In the genomic region with DNA sequence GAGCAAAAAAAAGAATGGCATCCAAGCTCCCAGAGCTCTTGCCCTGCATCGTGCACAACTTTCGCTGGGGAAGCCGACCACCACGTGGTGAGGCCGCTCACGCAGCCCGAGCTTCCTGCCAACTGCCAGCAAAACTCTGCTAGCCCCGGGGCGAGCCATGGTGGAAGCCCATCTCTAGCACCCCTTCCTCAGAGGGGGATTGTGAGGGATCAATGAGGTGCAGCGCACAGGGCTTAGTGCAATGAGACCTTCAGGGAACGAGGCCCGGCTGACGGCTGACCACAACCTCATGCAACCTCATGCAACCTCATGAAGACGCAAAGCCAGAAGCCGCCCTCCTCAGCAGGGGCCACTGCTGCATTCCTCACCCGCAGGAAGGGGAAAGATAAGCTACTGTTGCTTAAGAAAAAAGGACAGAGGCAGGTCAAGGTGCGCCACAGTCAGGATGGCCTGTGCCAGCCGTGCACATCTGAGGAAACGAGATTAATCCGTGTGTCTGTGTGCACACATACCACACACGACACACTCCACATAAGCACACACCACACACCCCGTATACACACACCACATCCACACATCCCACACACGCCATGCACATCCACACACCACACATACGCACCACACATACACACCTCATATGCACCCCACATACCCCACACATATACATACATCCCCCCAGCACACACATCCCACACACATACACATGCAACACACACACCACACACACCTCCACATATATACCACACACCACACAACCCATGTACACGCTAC, we compare ENCODE assay signal across 30 cellular contexts. TPM values are rescaled to one million over a fixed set of nuclear protein-coding genes. Genes with fewer than 3 reads are reported as not detected.
DNase-seq lines count a peak whose midpoint lies in the region; ATAC-seq, FAIRE-seq and TF ChIP-seq lines count a peak whose summit lies in the region.
"Had no signal": no experiment of that assay in that cellular context is flagged by ENCODE, and none has a peak within 500 bp of the region (broad histone marks: within the 10 kb centered on the region; RNA-seq: fewer than 3 reads in every experiment).

No MANE protein-coding gene starts in this region.

- no peak overlapping the region for H4K12ac ChIP-seq in trophoblast cell (ENCODE audit: low read depth, low read length)

- CTCF ChIA-PET in activated CD8-positive, alpha-beta memory T cell treated with anti-CD3 and anti-CD28 coated beads, Interleukin-2, amount 10 ng/mL, durations not matched to agents 7 days and 5 days (lab: Charles Lee) = interaction anchor here (0.7 to 1.2 kb wide), 2 partner anchors 10 to 148 kb away, joined by 3 read pairs; a partner anchor contains a TSS
- CTCF ChIA-PET in H1 (lab: Charles Lee; ENCODE audit: partially characterized antibody) = interaction anchor here (0.6 to 1.9 kb wide), 2 partner anchors 11 to 77 kb away, joined by 3 to 7 read pairs; no protein-coding TSS in a partner anchor

- peak; percentile 43 for ATAC-seq in activated CD8-positive, alpha-beta memory T cell treated with anti-CD3 and anti-CD28 coated beads, Interleukin-2, amount 10 ng/mL, durations not matched to agents 7 days and 5 days
- ATAC-seq: body of pancreas, HCT116, left cardiac atrium, pancreas had no signal

- H3K4ac ChIP-seq in H1 (replicated peaks; ENCODE audit: insufficient read length, low read depth, low read length) (no peak overlapping the region), trophoblast cell (ENCODE audit: low read depth, low read length) (no peak overlapping the region)

- in situ Hi-C loops in HAP-1 (cut with MboI; ENCODE audit: low sequenced_read_pairs) = no loop called here

- H3K4me2 ChIP-seq in H1 (ENCODE audit: insufficient read depth in 1 of 2, low read depth in 2 of 2, low read length in 2 of 2) = no peak overlapping the region
- H3K4me2 ChIP-seq in trophoblast cell (ENCODE audit: low read length) = no peak overlapping the region
- H3K4me2 ChIP-seq: SK-N-SH had no signal

- no peak overlapping the region for H3K18ac ChIP-seq in H1 (ENCODE audit: extremely low read depth, low read length)
- H3K18ac ChIP-seq in trophoblast cell (ENCODE audit: low read length) = no peak overlapping the region

- no peak overlapping the region for H3K27ac ChIP-seq in H1 (ENCODE audit: low read depth, low read length)
- no peak overlapping the region for H3K27ac ChIP-seq in trophoblast cell (ENCODE audit: low read depth, low read length)
- H3K27ac ChIP-seq in testis = no peak overlapping the region
- H3K27ac ChIP-seq: body of pancreas, coronary artery, pancreas, right atrium auricular region, RWPE1, VCaP had no signal

- H3K9me3 ChIP-seq in H1 (ENCODE audit: insufficient read depth in 2 of 2, low read depth in 1 of 2, low read length in 1 of 2) (peaks cover 0 to 3% of the 10 kb centered on the region in 2 experiments; a peak in 2 of 4 replicates), trophoblast cell (ENCODE audit: insufficient read depth, low read depth, low read length) (peaks cover 9% of the 10 kb centered on the region), testis (no peaks in the 10 kb centered on the region), HAP-1 (no peaks in the 10 kb centered on the region)
- H3K9me3 ChIP-seq: body of pancreas, pancreas, right atrium auricular region, SK-N-SH had no signal

- no peak overlapping the region for H2BK5ac ChIP-seq in H1 (ENCODE audit: low read depth, low read length)
- H2BK5ac ChIP-seq in trophoblast cell (ENCODE audit: low read depth, low read length, poor library complexity) = no peak overlapping the region

- H3K79me1 ChIP-seq in H1 (ENCODE audit: low read depth, low read length) = peaks cover 10% of the 10 kb centered on the region
- no peaks in the 10 kb centered on the region for H3K79me1 ChIP-seq in trophoblast cell (ENCODE audit: low read length)

- peaks cover 0 to 10% of the 10 kb centered on the region in 2 experiments for H4K20me1 ChIP-seq in H1 (replicated peaks in 1 of 2; ENCODE audit: control insufficient read depth in 1 of 2, insufficient read depth in 2 of 2, low read length in 2 of 2)

- no peak overlapping the region for H2BK12ac ChIP-seq in H1 (ENCODE audit: low read depth, low read length)
- H2BK12ac ChIP-seq in trophoblast cell (ENCODE audit: low read length) = no peak overlapping the region

- no peak overlapping the region for H4K91ac ChIP-seq in H1 (replicated peaks; ENCODE audit: insufficient read length, low read length)
- no peak overlapping the region for H4K91ac ChIP-seq in trophoblast cell (ENCODE audit: low read depth, low read length)

- H3K36me3 ChIP-seq in H1 (ENCODE audit: control insufficient read depth in 2 of 4, insufficient read depth in 4 of 4, low read length in 3 of 4) = peaks cover 0 to 3% (median 1%) of the 10 kb centered on the region in 4 experiments; a peak in 4 of 8 replicates
- peaks cover 7 to 16% of the 10 kb centered on the region in 2 experiments for H3K36me3 ChIP-seq in trophoblast cell (ENCODE audit: control insufficient read depth in 1 of 2, insufficient read depth in 2 of 2, low read length in 2 of 2)
- H3K36me3 ChIP-seq in testis (ENCODE audit: low read depth, missing control alignments) = no peaks in the 10 kb centered on the region
- H3K36me3 ChIP-seq in HAP-1 (replicated peaks) = no peaks in the 10 kb centered on the region; the same call in 1 of the 2 replicates
- H3K36me3 ChIP-seq: pancreas had no signal

- DNase-seq in activated CD8-positive, alpha-beta memory T cell treated with anti-CD3 and anti-CD28 coated beads, Interleukin-2, amount 10 ng/mL, durations not matched to agents 7 days and 5 days = peak; percentile 67
- DNase-seq in activated CD8-positive, alpha-beta memory T cell treated with anti-CD3 and anti-CD28 coated beads, Interleukin-2, amount 50 U/mL, for 48 hours = no peak
- DNase-seq in H1 (ENCODE audit: low read depth in 1 of 2, low spot score in 2 of 2) (no peak), trophoblast cell (peak; percentile 51 to 64), testis (no peak), HAP-1 (ENCODE audit: low spot score in 2 of 2) (no peak)
- DNase-seq: 8988T; activated CD4-positive, alpha-beta T cell treated with anti-CD3 and anti-CD28 coated beads, Interleukin-2, amount 10 ng/mL, durations not matched to agents 7 days and 5 days; activated CD8-positive, alpha-beta memory T cell treated with anti-CD3 and anti-CD28 coated beads, Interleukin-2, amount 50 U/mL, for 4 hours; activated effector memory CD4-positive, alpha-beta T cell treated with Interleukin-2 at 50 U/mL for 16 hours; AML-193; body of pancreas; DMS53; GF-D8; glutamatergic neuron; left cardiac atrium; mesenchymal stem cell; MV-4-11; NCI-H2171; NCI-H526; pancreas; SK-N-SH; T-helper 2 cell had no signal

- H2AFZ ChIP-seq in H1 (ENCODE audit: low read length) (no peak overlapping the region), trophoblast cell (ENCODE audit: insufficient read depth, low read length, poor library complexity) (no peak overlapping the region)

- H3K23ac ChIP-seq in H1 (ENCODE audit: insufficient read length) (no peak overlapping the region), trophoblast cell (ENCODE audit: low read length) (peak overlapping the region; percentile 42)

- peaks cover 0 to 3% (median 0%) of the 10 kb centered on the region in 4 experiments; a peak in 1 of 7 replicates for H3K4me1 ChIP-seq in H1 (replicated peaks in 1 of 4; ENCODE audit: control insufficient read depth in 3 of 4, insufficient read depth in 4 of 4, low read length in 3 of 4)
- no peaks in the 10 kb centered on the region for H3K4me1 ChIP-seq in trophoblast cell (ENCODE audit: control insufficient read depth in 1 of 2, insufficient read depth in 2 of 2, low read length in 2 of 2)
- H3K4me1 ChIP-seq in testis = no peaks in the 10 kb centered on the region
- H3K4me1 ChIP-seq in HAP-1 = no peaks in the 10 kb centered on the region
- H3K4me1 ChIP-seq: body of pancreas, pancreas, right atrium auricular region had no signal

- TF ChIP-seq POLR2A in H1 (IDR thresholded peaks at IDR 0.05; ENCODE audit: control extremely low read depth in 1 of 2, low read depth in 2 of 2, low read length in 2 of 2) = no peak
- TF ChIP-seq POLR2A in testis (IDR thresholded peaks at IDR 0.05) = no peak

- H3K9ac ChIP-seq in H1 (replicated peaks in 1 of 4; ENCODE audit: extremely low read depth in 1 of 4, low read depth in 3 of 4, low read length in 3 of 4) (peak overlapping the region in 1 of 4 experiments; percentile 21; a peak in 1 of 7 replicates), trophoblast cell (ENCODE audit: low read length) (no peak overlapping the region)
- H3K9ac ChIP-seq: SK-N-SH had no signal

- TF ChIP-seq RAD21 in H1 (IDR thresholded peaks at IDR 0.05 in 1 of 2, conservative IDR thresholded peaks at IDR 0.05 in 1 of 2; ENCODE audit: low read depth in 2 of 2, low read length in 2 of 2) = no peak

- H3K36me3 Mint-ChIP-seq in activated CD8-positive, alpha-beta memory T cell treated with anti-CD3 and anti-CD28 coated beads, Interleukin-2, amount 10 ng/mL, durations not matched to agents 7 days and 5 days = peaks cover 26% of the 10 kb centered on the region

- POLR2A ChIA-PET in H1 (lab: Charles Lee; ENCODE audit: partially characterized antibody) = interaction anchor here (0.8 to 2.2 kb wide), 6 partner anchors 10 to 137 kb away, joined by 3 to 8 read pairs (median 4); a partner anchor contains a TSS

- no peak for FAIRE-seq in H1 (lab: Jason Lieb, UNC)
- FAIRE-seq: endometrium, pancreas had no signal

- H2BK120ac ChIP-seq in H1 (replicated peaks; ENCODE audit: low read depth, low read length) (no peak overlapping the region), trophoblast cell (ENCODE audit: insufficient read depth, low read length, poor library complexity) (no peak overlapping the region)

- peak overlapping the region; percentile 64 for H3K56ac ChIP-seq in H1 (replicated peaks; ENCODE audit: insufficient read length, low read depth, low read length)

- H3K4me3 Mint-ChIP-seq in activated CD8-positive, alpha-beta memory T cell treated with anti-CD3 and anti-CD28 coated beads, Interleukin-2, amount 10 ng/mL, durations not matched to agents 7 days and 5 days = peak overlapping the region; percentile 1
- H3K4me3 Mint-ChIP-seq: activated CD4-positive, alpha-beta T cell treated with anti-CD3 and anti-CD28 coated beads, Interleukin-2, amount 10 ng/mL, durations not matched to agents 7 days and 5 days; type B pancreatic cell had no signal

- TF ChIP-seq EP300 in H1 (IDR thresholded peaks at IDR 0.05; ENCODE audit: borderline replicate concordance in 1 of 2, low read depth in 2 of 2, low read length in 2 of 2) = no peak

- no peaks in the 10 kb centered on the region for H3K27me3 Mint-ChIP-seq in activated CD8-positive, alpha-beta memory T cell treated with anti-CD3 and anti-CD28 coated beads, Interleukin-2, amount 10 ng/mL, durations not matched to agents 7 days and 5 days
- H3K27me3 Mint-ChIP-seq: activated CD4-positive, alpha-beta T cell treated with anti-CD3 and anti-CD28 coated beads, Interleukin-2, amount 10 ng/mL, durations not matched to agents 7 days and 5 days; type B pancreatic cell had no signal

- no peak overlapping the region for H4K5ac ChIP-seq in H1 (ENCODE audit: insufficient read length, low read depth, low read length)

- H3K27me3 ChIP-seq in H1 (replicated peaks in 1 of 4; ENCODE audit: control insufficient read depth in 3 of 4, extremely low read depth in 1 of 4, insufficient read depth in 3 of 4, low read length in 3 of 4) (no peaks in the 10 kb centered on the region), trophoblast cell (ENCODE audit: insufficient read depth, low read length) (no peaks in the 10 kb centered on the region), testis (no peaks in the 10 kb centered on the region), HAP-1 (ENCODE audit: low read depth) (no peaks in the 10 kb centered on the region)
- H3K27me3 ChIP-seq: body of pancreas, pancreas, right atrium auricular region had no signal

- 92 to 100% methylated on average over 2 to 25 of the region's 25 CpGs for WGBS in H1 (ENCODE audit: extremely low coverage in 1 of 2, insufficient coverage in 1 of 2, insufficient read length in 1 of 2, insufficient replicate concordance in 2 of 2, low coverage in 1 of 2, low lambda C conversion rate in 2 of 2, missing lambda C conversion rate in 1 of 2), 2 experiments
- 100% methylated on average over 3 of the region's 25 CpGs for WGBS in trophoblast cell (ENCODE audit: extremely low coverage, insufficient coverage, insufficient read length)
- 91 to 92% methylated on average over 20 to 25 of the region's 25 CpGs for whole genome bisulfite sequencing in testis, 2 donors

- H4K8ac ChIP-seq in H1 (ENCODE audit: extremely low read depth, insufficient read depth, low read length) (no peak overlapping the region), trophoblast cell (ENCODE audit: low read depth, low read length) (no peak overlapping the region)

- no peak overlapping the region for H2BK15ac ChIP-seq in H1 (ENCODE audit: low read length)

- H2AK5ac ChIP-seq in H1 (ENCODE audit: low read depth, low read length) = no peak overlapping the region
- no peak overlapping the region for H2AK5ac ChIP-seq in trophoblast cell (ENCODE audit: low read length)

- peaks cover 19% of the 10 kb centered on the region for H3K4me1 Mint-ChIP-seq in activated CD8-positive, alpha-beta memory T cell treated with anti-CD3 and anti-CD28 coated beads, Interleukin-2, amount 10 ng/mL, durations not matched to agents 7 days and 5 days

- TF ChIP-seq CTCF in H1 (IDR thresholded peaks at IDR 0.05; ENCODE audit: control extremely low read depth in 1 of 3, insufficient read depth in 1 of 3, low read depth in 1 of 3, low read length in 3 of 3) (no peak), testis (IDR thresholded peaks at IDR 0.05) (no peak)

- intact Hi-C loops in testis (cut with DNase I; ENCODE audit: low total_unique reads) = no loop called here

- H2BK20ac ChIP-seq in H1 (ENCODE audit: low read length) = no peak overlapping the region

- H3K27ac Mint-ChIP-seq in activated CD8-positive, alpha-beta memory T cell treated with anti-CD3 and anti-CD28 coated beads, Interleukin-2, amount 10 ng/mL, durations not matched to agents 7 days and 5 days = peak overlapping the region; percentile 41
- H3K27ac Mint-ChIP-seq: activated CD4-positive, alpha-beta T cell treated with anti-CD3 and anti-CD28 coated beads, Interleukin-2, amount 10 ng/mL, durations not matched to agents 7 days and 5 days; type B pancreatic cell had no signal

- H3K4me3 ChIP-seq in H1 (ENCODE audit: extremely low read depth in 1 of 4, insufficient read depth in 2 of 4, low read depth in 3 of 4, low read length in 4 of 4) (no peak overlapping the region), trophoblast cell (ENCODE audit: low read depth, low read length) (peak overlapping the region; percentile 61), testis (no peak overlapping the region), HAP-1 (no peak overlapping the region)
- H3K4me3 ChIP-seq: body of pancreas, coronary artery, pancreas, right atrium auricular region had no signal

- no peak overlapping the region for H3K14ac ChIP-seq in H1 (ENCODE audit: insufficient read length)
- no peak overlapping the region for H3K14ac ChIP-seq in trophoblast cell (ENCODE audit: low read length)

- H3K23me2 ChIP-seq in H1 (ENCODE audit: low read depth, low read length) = peaks cover 9% of the 10 kb centered on the region; the same call in 1 of the 2 replicates

- H3K79me2 ChIP-seq in H1 (ENCODE audit: control insufficient read depth in 1 of 2, insufficient read depth in 2 of 2, low read length in 2 of 2) (peaks cover 0 to 6% of the 10 kb centered on the region in 2 experiments; a peak in 1 of 4 replicates), trophoblast cell (ENCODE audit: control insufficient read depth, insufficient read depth, low read length, poor library complexity) (no peaks in the 10 kb centered on the region)

- peaks cover 10% of the 10 kb centered on the region for H3K9me3 Mint-ChIP-seq in activated CD8-positive, alpha-beta memory T cell treated with anti-CD3 and anti-CD28 coated beads, Interleukin-2, amount 10 ng/mL, durations not matched to agents 7 days and 5 days (ENCODE audit: low read depth)

RNA-seq across cellular contexts. Expression of a gene that starts 9.6 kb away (rescaled TPM):
- total RNA-seq in activated CD8-positive, alpha-beta memory T cell treated with anti-CD3 and anti-CD28 coated beads, Interleukin-2, amount 10 ng/mL, durations not matched to agents 7 days and 5 days = 10 to 100 TPM; 35.0 to 38.2 TPM
- total RNA-seq in H1 (2021; fragmentation: NEBNext Ultra II Directional; extraction: Animal tissue kit (Norgen Biotek cat#: 25700)) = 63.4 and 68.8 TPM in 2 replicates
- polyA plus RNA-seq in H1 (2011; rRNA removed) (100 and 111 TPM in 2 replicates), testis (ENCODE audit: insufficient read depth, low read depth, low replicate concordance) (42.7 TPM)
- polyA plus RNA-seq in H1 (2011; cell fraction: cytosol; rRNA removed) = 86.6 TPM
- 74.0 TPM for polyA plus RNA-seq in H1 (2011; cell fraction: nucleus; rRNA removed)
- polyA plus RNA-seq in H1 (2012, experiment 1 of 2) = 44.6 to 69.6 TPM (median 66.9 TPM) in 4 replicates
- 84.2 TPM for polyA plus RNA-seq in H1 (2012, experiment 2 of 2)
- polyA plus RNA-seq in H1 (2013, experiment 1 of 2) = 34.0 TPM
- polyA plus RNA-seq in H1 (2013, experiment 2 of 2) = 34.1 TPM
- 16.1 and 17.2 TPM in 2 replicates for polyA minus RNA-seq in H1 (2011; rRNA and poly(A)+ RNA removed)
- 28.0 TPM for polyA minus RNA-seq in H1 (2011; cell fraction: cytosol; rRNA and poly(A)+ RNA removed)
- 21.6 TPM for polyA minus RNA-seq in H1 (2011; cell fraction: nucleus; rRNA and poly(A)+ RNA removed)
- 24.4 TPM in 2 replicates for polyA plus RNA-seq in trophoblast cell (2013)
- 10 to 100 TPM; 43.5 to 48.2 TPM for total RNA-seq in testis

RNA-seq across cellular contexts. Expression of a gene that starts 11.5 kb away (rescaled TPM):
- 100 to 1,000 TPM; 263 to 291 TPM for total RNA-seq in activated CD8-positive, alpha-beta memory T cell treated with anti-CD3 and anti-CD28 coated beads, Interleukin-2, amount 10 ng/mL, durations not matched to agents 7 days and 5 days
- total RNA-seq in H1 (2021; fragmentation: NEBNext Ultra II Directional; extraction: Animal tissue kit (Norgen Biotek cat#: 25700)) = 74.4 and 75.6 TPM in 2 replicates
- 36.4 and 52.5 TPM in 2 replicates for polyA plus RNA-seq in H1 (2011; rRNA removed)
- polyA plus RNA-seq in H1 (2011; cell fraction: cytosol; rRNA removed) = 44.1 TPM
- polyA plus RNA-seq in H1 (2011; cell fraction: nucleus; rRNA removed) = 72.3 TPM
- 38.2 to 56.4 TPM (median 52.6 TPM) in 4 replicates for polyA plus RNA-seq in H1 (2012, experiment 1 of 2)
- polyA plus RNA-seq in H1 (2012, experiment 2 of 2) = 46.1 TPM
- polyA plus RNA-seq in H1 (2013, experiment 1 of 2) = 34.4 TPM
- 33.2 TPM for polyA plus RNA-seq in H1 (2013, experiment 2 of 2)
- 55.1 and 73.5 TPM in 2 replicates for polyA minus RNA-seq in H1 (2011; rRNA and poly(A)+ RNA removed)
- 62.7 TPM for polyA minus RNA-seq in H1 (2011; cell fraction: cytosol; rRNA and poly(A)+ RNA removed)
- polyA minus RNA-seq in H1 (2011; cell fraction: nucleus; rRNA and poly(A)+ RNA removed) = 41.3 TPM
- 46.5 and 48.3 TPM in 2 replicates for polyA plus RNA-seq in trophoblast cell (2013)
- total RNA-seq in testis = 100 to 1,000 TPM; 178 to 179 TPM
- 217 TPM for polyA plus RNA-seq in testis (ENCODE audit: insufficient read depth, low read depth, low replicate concordance)

RNA-seq across cellular contexts. Expression of a gene that starts 13.4 kb away (rescaled TPM):
- total RNA-seq in activated CD8-positive, alpha-beta memory T cell treated with anti-CD3 and anti-CD28 coated beads, Interleukin-2, amount 10 ng/mL, durations not matched to agents 7 days and 5 days = 1 to 10 TPM; 6.9 to 9.1 TPM
- total RNA-seq in H1 (2021; fragmentation: NEBNext Ultra II Directional; extraction: Animal tissue kit (Norgen Biotek cat#: 25700)) = 32.7 and 33.6 TPM in 2 replicates
- polyA plus RNA-seq in H1 (2011; rRNA removed) = 27.6 and 55.2 TPM in 2 replicates
- 51.4 TPM for polyA plus RNA-seq in H1 (2011; cell fraction: cytosol; rRNA removed)
- polyA plus RNA-seq in H1 (2011; cell fraction: nucleus; rRNA removed) = 281 TPM
- polyA plus RNA-seq in H1 (2012, experiment 1 of 2) = 32.1 to 43.0 TPM (median 39.5 TPM) in 4 replicates
- 19.0 TPM for polyA plus RNA-seq in H1 (2012, experiment 2 of 2)
- 19.6 TPM for polyA plus RNA-seq in H1 (2013, experiment 1 of 2)
- 16.3 TPM for polyA plus RNA-seq in H1 (2013, experiment 2 of 2)
- polyA minus RNA-seq in H1 (2011; rRNA and poly(A)+ RNA removed) = 10.9 and 17.1 TPM in 2 replicates
- polyA minus RNA-seq in H1 (2011; cell fraction: cytosol; rRNA and poly(A)+ RNA removed) = 14.6 TPM
- polyA minus RNA-seq in H1 (2011; cell fraction: nucleus; rRNA and poly(A)+ RNA removed) = 30.8 TPM
- 5.7 and 6.9 TPM in 2 replicates for polyA plus RNA-seq in trophoblast cell (2013)
- 10 to 100 TPM; 14.9 to 20.7 TPM for total RNA-seq in testis
- polyA plus RNA-seq in testis (ENCODE audit: insufficient read depth, low read depth, low replicate concordance) = 12.8 TPM

RNA-seq across cellular contexts. Expression of a gene that starts 41.8 kb away (rescaled TPM):
- total RNA-seq in activated CD8-positive, alpha-beta memory T cell treated with anti-CD3 and anti-CD28 coated beads, Interleukin-2, amount 10 ng/mL, durations not matched to agents 7 days and 5 days = 10 to 100 TPM; 10.4 to 16.0 TPM
- total RNA-seq in H1 (2021; fragmentation: NEBNext Ultra II Directional; extraction: Animal tissue kit (Norgen Biotek cat#: 25700)) = 2.0 and 2.1 TPM in 2 replicates
- polyA plus RNA-seq in H1 (2011; rRNA removed) (2.9 and 4.2 TPM in 2 replicates), testis (ENCODE audit: insufficient read depth, low read depth, low replicate concordance) (12.8 TPM)
- 1.6 TPM for polyA plus RNA-seq in H1 (2011; cell fraction: cytosol; rRNA removed)
- 11.9 TPM for polyA plus RNA-seq in H1 (2011; cell fraction: nucleus; rRNA removed)
- polyA plus RNA-seq in H1 (2012, experiment 1 of 2) = 0.81 to 2.9 TPM (median 2.6 TPM) in 4 replicates
- 2.2 TPM for polyA plus RNA-seq in H1 (2012, experiment 2 of 2)
- 2.2 TPM for polyA plus RNA-seq in H1 (2013, experiment 1 of 2)
- polyA plus RNA-seq in H1 (2013, experiment 2 of 2) = 1.9 TPM
- polyA minus RNA-seq in H1 (2011; rRNA and poly(A)+ RNA removed) = 0.63 and 1.7 TPM in 2 replicates
- not detected for polyA minus RNA-seq in H1 (2011; cell fraction: cytosol; rRNA and poly(A)+ RNA removed)
- polyA minus RNA-seq in H1 (2011; cell fraction: nucleus; rRNA and poly(A)+ RNA removed) = 4.3 TPM
- 1.2 TPM in 2 replicates for polyA plus RNA-seq in trophoblast cell (2013)
- total RNA-seq in testis = 10 to 100 TPM; 13.4 to 13.9 TPM

RNA-seq across cellular contexts. Expression of a gene that starts 54.8 kb away (rescaled TPM):
- total RNA-seq in activated CD8-positive, alpha-beta memory T cell treated with anti-CD3 and anti-CD28 coated beads, Interleukin-2, amount 10 ng/mL, durations not matched to agents 7 days and 5 days = 1 to 10 TPM; 1.2 to 2.4 TPM
- 0.88 and 0.91 TPM in 2 replicates for total RNA-seq in H1 (2021; fragmentation: NEBNext Ultra II Directional; extraction: Animal tissue kit (Norgen Biotek cat#: 25700))
- polyA plus RNA-seq in H1 (2011; rRNA removed) (0.41 and 0.46 TPM in 2 replicates), testis (ENCODE audit: insufficient read depth, low read depth, low replicate concordance) (0.98 TPM)
- polyA plus RNA-seq in H1 (2011; cell fraction: cytosol; rRNA removed) = 0.39 TPM
- 0.27 TPM for polyA plus RNA-seq in H1 (2011; cell fraction: nucleus; rRNA removed)
- 0.20 to 0.63 TPM (median 0.27 TPM) in 3 of 4 replicates, not detected in the other for polyA plus RNA-seq in H1 (2012, experiment 1 of 2)
- 0.31 TPM for polyA plus RNA-seq in H1 (2012, experiment 2 of 2)
- 0.34 TPM for polyA plus RNA-seq in H1 (2013, experiment 1 of 2)
- polyA plus RNA-seq in H1 (2013, experiment 2 of 2) = 0.22 TPM
- polyA minus RNA-seq in H1 (2011; rRNA and poly(A)+ RNA removed) = 0.35 TPM in 1 of 2 replicates, not detected in the other
- polyA minus RNA-seq in H1 (2011; cell fraction: cytosol; rRNA and poly(A)+ RNA removed) = not detected
- polyA minus RNA-seq in H1 (2011; cell fraction: nucleus; rRNA and poly(A)+ RNA removed) = not detected
- polyA plus RNA-seq in trophoblast cell (2013) = not detected in 2 replicates
- 1 to 10 TPM in 1 of 2 donors, not detected in 1; 2.2 TPM for total RNA-seq in testis
- polyA plus RNA-seq: SK-N-SH had no signal

Comparison
In these comparisons a context has a peak if more than half of its experiments do, and no peak if none do; other contexts are left out.
1. DNase-seq: peak in activated CD8-positive, alpha-beta memory T cell treated with anti-CD3 and anti-CD28 coated beads, Interleukin-2, amount 10 ng/mL, durations not matched to agents 7 days and 5 days (single experiment) and trophoblast cell (2 of 2); none in activated CD8-positive, alpha-beta memory T cell treated with anti-CD3 and anti-CD28 coated beads, Interleukin-2, amount 50 U/mL, for 48 hours (single experiment), H1 (0 of 2), testis (single experiment) and HAP-1 (0 of 2).